ENCODE assay signal across 10 cellular contexts in genomic region chr4:10092481-10093272, GRCh38. TPM values are rescaled to one million over a fixed set of nuclear protein-coding genes. Genes with fewer than 3 reads are reported as not detected.
DNase-seq lines count a peak whose midpoint lies in the region; ATAC-seq, FAIRE-seq and TF ChIP-seq lines count a peak whose summit lies in the region.
"Had no signal": no experiment of that assay in that cellular context is flagged by ENCODE, and none has a peak within 500 bp of the region (broad histone marks: within the 10 kb centered on the region; RNA-seq: fewer than 3 reads in every experiment).

No MANE protein-coding gene starts in this region.

- TF ChIP-seq CTCF in osteocyte (IDR thresholded peaks at IDR 0.05) (no peak), body of pancreas (IDR thresholded peaks at IDR 0.05) (no peak)

- DNase-seq in CD4-positive, alpha-beta memory T cell = peak in 1 of 5 donors; percentile 41
- no peak for DNase-seq in activated CD4-positive, alpha-beta memory T cell treated with anti-CD3 and anti-CD28 coated beads for 36 hours
- DNase-seq in Right ventricle myocardium superior (peak; percentile 60), osteocyte (ENCODE audit: extremely low spot score, unreplicated experiment) (no peak), NOMO-1 treated with DMSO at 0.1 percent for 48 hours (lab: John Stamatoyannopoulos, UW; ENCODE audit: unreplicated experiment) (no peak), RCC 7860 (ENCODE audit: low spot score) (no peak), body of pancreas (no peak), NCI-H1436 (lab: John Stamatoyannopoulos, UW) (no peak)
- DNase-seq: Calu3, PC-3 had no signal

- no peaks in the 10 kb centered on the region for H3K9me3 ChIP-seq in CD4-positive, alpha-beta memory T cell (ENCODE audit: control insufficient read depth in 1 of 2, low read length in 2 of 2)
- no peaks in the 10 kb centered on the region for H3K9me3 ChIP-seq in body of pancreas

- H3K9me3 Mint-ChIP-seq in CD4-positive, alpha-beta memory T cell = no peaks in the 10 kb centered on the region
- H3K9me3 Mint-ChIP-seq in activated CD4-positive, alpha-beta memory T cell treated with anti-CD3 and anti-CD28 coated beads for 36 hours = no peaks in the 10 kb centered on the region
- H3K9me3 Mint-ChIP-seq in osteocyte (ENCODE audit: unreplicated experiment) = no peaks in the 10 kb centered on the region

- peak overlapping the region; percentile 86 to 99 (median 90) for H3K27ac Mint-ChIP-seq in CD4-positive, alpha-beta memory T cell
- H3K27ac Mint-ChIP-seq in activated CD4-positive, alpha-beta memory T cell treated with anti-CD3 and anti-CD28 coated beads for 36 hours = peak overlapping the region; percentile 87
- peak overlapping the region; percentile 97 for H3K27ac Mint-ChIP-seq in osteocyte (ENCODE audit: unreplicated experiment)

- H3K4me1 Mint-ChIP-seq in CD4-positive, alpha-beta memory T cell = peaks cover 35 to 81% (median 63%) of the 10 kb centered on the region in 4 donors
- peaks cover 66% of the 10 kb centered on the region for H3K4me1 Mint-ChIP-seq in activated CD4-positive, alpha-beta memory T cell treated with anti-CD3 and anti-CD28 coated beads for 36 hours (ENCODE audit: low read depth)
- peaks cover 89% of the 10 kb centered on the region for H3K4me1 Mint-ChIP-seq in osteocyte (ENCODE audit: unreplicated experiment)

- 62 to 81% methylated on average over 18 to 19 of the region's 19 CpGs for WGBS in body of pancreas, 2 donors

- H3K27me3 ChIP-seq in CD4-positive, alpha-beta memory T cell (ENCODE audit: insufficient read depth, low read length) = no peaks in the 10 kb centered on the region
- H3K27me3 ChIP-seq in body of pancreas = no peaks in the 10 kb centered on the region

- intact Hi-C loops in CD4-positive, alpha-beta memory T cell (cut with micrococcal nuclease) = no loop called here
- intact Hi-C loops in activated CD4-positive, alpha-beta memory T cell treated with anti-CD3 and anti-CD28 coated beads for 36 hours (cut with micrococcal nuclease) = no loop called here
- intact Hi-C loops in Right ventricle myocardium superior (cut with DNase I) (no loop called here), body of pancreas (cut with DNase I) (no loop called here)

- H3K4me1 ChIP-seq in CD4-positive, alpha-beta memory T cell (ENCODE audit: insufficient read depth, low read length) = peaks cover 75% of the 10 kb centered on the region
- H3K4me1 ChIP-seq in body of pancreas = peaks cover 22% of the 10 kb centered on the region

- H3K27ac ChIP-seq in CD4-positive, alpha-beta memory T cell (ENCODE audit: low read depth, low read length) = peak overlapping the region; percentile 59
- peak overlapping the region in 1 of 4 donors; percentile 38 for H3K27ac ChIP-seq in body of pancreas

- peaks cover 32 to 91% of the 10 kb centered on the region in 2 donors for H3K36me3 Mint-ChIP-seq in CD4-positive, alpha-beta memory T cell
- peaks cover 82% of the 10 kb centered on the region for H3K36me3 Mint-ChIP-seq in activated CD4-positive, alpha-beta memory T cell treated with anti-CD3 and anti-CD28 coated beads for 36 hours
- peaks cover 45% of the 10 kb centered on the region for H3K36me3 Mint-ChIP-seq in osteocyte (ENCODE audit: unreplicated experiment)

- FAIRE-seq in RCC 7860 (lab: Jason Lieb, UNC) = no peak

- H3K36me3 ChIP-seq in CD4-positive, alpha-beta memory T cell (ENCODE audit: insufficient read depth, low read length) = peaks cover 89% of the 10 kb centered on the region
- peaks cover 11 to 26% of the 10 kb centered on the region in 2 donors for H3K36me3 ChIP-seq in body of pancreas (replicated peaks in 1 of 2; ENCODE audit: insufficient read depth in 1 of 2, low read depth in 2 of 2)

- TF ChIP-seq POLR2A in body of pancreas (IDR thresholded peaks at IDR 0.05) = no peak

- ATAC-seq in Right ventricle myocardium superior (ENCODE audit: poor library complexity) (peak; percentile 35), body of pancreas (no peak)
- ATAC-seq: PC-3 had no signal

- POLR2A ChIA-PET in CD4-positive, alpha-beta memory T cell (lab: Charles Lee; ENCODE audit: partially characterized antibody) = interaction anchor here (0.8 to 19.7 kb wide), 5 partner anchors 8 to 447 kb away, joined by 3 to 396 read pairs (median 4); partner anchors contain the start of gene WDR1
- POLR2A ChIA-PET in activated CD4-positive, alpha-beta memory T cell treated with anti-CD3 and anti-CD28 coated beads for 36 hours (lab: Charles Lee) = interaction anchor here (0.6 to 1.4 kb wide), 2 partner anchors 16 to 25 kb away, joined by 3 to 9 read pairs; partner anchors contain the start of gene WDR1

- no peaks in the 10 kb centered on the region for H3K27me3 Mint-ChIP-seq in CD4-positive, alpha-beta memory T cell
- H3K27me3 Mint-ChIP-seq in activated CD4-positive, alpha-beta memory T cell treated with anti-CD3 and anti-CD28 coated beads for 36 hours = no peaks in the 10 kb centered on the region
- no peaks in the 10 kb centered on the region for H3K27me3 Mint-ChIP-seq in osteocyte (ENCODE audit: unreplicated experiment)

- CTCF ChIA-PET in CD4-positive, alpha-beta memory T cell (lab: Charles Lee; ENCODE audit: partially characterized antibody) = interaction anchor here (0.6 to 1.6 kb wide), 4 partner anchors 10 to 25 kb away, joined by 3 to 8 read pairs (median 3); no protein-coding TSS in a partner anchor
- CTCF ChIA-PET in activated CD4-positive, alpha-beta memory T cell treated with anti-CD3 and anti-CD28 coated beads for 36 hours (lab: Charles Lee) = interaction anchor here (0.7 to 1.7 kb wide), 2 partner anchors 14 to 25 kb away, joined by 3 to 4 read pairs; no protein-coding TSS in a partner anchor

- peak overlapping the region in 5 of 8 donors; percentile 2 to 84 (median 20) for H3K4me3 Mint-ChIP-seq in CD4-positive, alpha-beta memory T cell
- no peak overlapping the region for H3K4me3 Mint-ChIP-seq in activated CD4-positive, alpha-beta memory T cell treated with anti-CD3 and anti-CD28 coated beads for 36 hours
- peak overlapping the region; percentile 52 for H3K4me3 Mint-ChIP-seq in osteocyte (ENCODE audit: unreplicated experiment)

- no peak overlapping the region for H3K4me3 ChIP-seq in CD4-positive, alpha-beta memory T cell (ENCODE audit: low read length in 2 of 2)
- H3K4me3 ChIP-seq in body of pancreas = no peak overlapping the region

RNA-seq across cellular contexts. Expression of gene WDR1, which starts 23.9 kb away (rescaled TPM):
- total RNA-seq in CD4-positive, alpha-beta memory T cell = 100 to 1,000 TPM; 295 to 298 TPM
- polyA plus RNA-seq in CD4-positive, alpha-beta memory T cell = 100 to 1,000 TPM; 337 to 348 TPM
- 100 to 1,000 TPM; 351 to 353 TPM for total RNA-seq in activated CD4-positive, alpha-beta memory T cell treated with anti-CD3 and anti-CD28 coated beads for 36 hours
- 183 TPM for total RNA-seq in Right ventricle myocardium superior
- total RNA-seq in osteocyte = 533 and 537 TPM in 2 replicates
- 10 to 100 TPM; 46.1 to 51.9 TPM for total RNA-seq in body of pancreas
